14 cellular contexts compared by ENCODE assay signal in genomic region chr15:41777421-41777973, GRCh38. TPM values are rescaled to one million over a fixed set of nuclear protein-coding genes. Genes with fewer than 3 reads are reported as not detected.
DNase-seq lines count a peak whose midpoint lies in the region; ATAC-seq and TF ChIP-seq lines count a peak whose summit lies in the region.
"Had no signal": no experiment of that assay in that cellular context is flagged by ENCODE, and none has a peak within 500 bp of the region (broad histone marks: within the 10 kb centered on the region; RNA-seq: fewer than 3 reads in every experiment).

No MANE protein-coding gene starts in this region.

- DNase-seq in activated T-cell treated with anti-CD3 and anti-CD28 coated beads, Interleukin-2, amount 50 U/mL, for 72 hours: no peak
- no peak for DNase-seq in activated T-cell treated with anti-CD3 and anti-CD28 coated beads, Interleukin-2, amount 50 U/mL, for 4 hours
- DNase-seq in T-helper 17 cell: no peak
- peak in 1 of 2 donors; percentile 55 for DNase-seq in fibroblast of lung (ENCODE audit: low read depth in 2 of 2)
- no peak for DNase-seq in stimulated activated effector memory CD8-positive, alpha-beta T cell treated with anti-CD3 and anti-CD28 coated beads, Interleukin-12 subunit alpha, Interleukin-12 subunit beta, amount 100 ng/mL, for 72 hours (ENCODE audit: low spot score in 2 of 2)
- no peak for DNase-seq in lower leg skin (ENCODE audit: low spot score in 2 of 2)
- no peak for DNase-seq in effector memory CD8-positive, alpha-beta T cell
- DNase-seq: activated naive CD8-positive, alpha-beta T cell treated with anti-CD3 and anti-CD28 coated beads for 36 hours; NCI-H1048; NCI-H2227 treated with DMSO at 0.1 percent for 48 hours; pancreas; stimulated activated CD4-positive, alpha-beta T cell treated with anti-CD3 and anti-CD28 coated beads, Interleukin-12 subunit alpha, Interleukin-12 subunit beta, amount 100 ng/mL, for 4 hours had no signal

- H3K4me2 ChIP-seq in fibroblast of lung (ENCODE audit: extremely low read depth, insufficient read depth, low read length): peak overlapping the region; percentile 74

- H3K9me3 Mint-ChIP-seq in activated T-cell treated with anti-CD3 and anti-CD28 coated beads, Interleukin-2, amount 50 U/mL, for 72 hours: no peaks in the 10 kb centered on the region
- no peaks in the 10 kb centered on the region for H3K9me3 Mint-ChIP-seq in activated T-cell treated with anti-CD3 and anti-CD28 coated beads, Interleukin-2, amount 50 U/mL, for 4 hours
- no peaks in the 10 kb centered on the region for H3K9me3 Mint-ChIP-seq in stimulated activated effector memory CD8-positive, alpha-beta T cell treated with anti-CD3 and anti-CD28 coated beads, Interleukin-12 subunit alpha, Interleukin-12 subunit beta, amount 100 ng/mL, for 72 hours
- no peaks in the 10 kb centered on the region for H3K9me3 Mint-ChIP-seq in effector memory CD8-positive, alpha-beta T cell
- H3K9me3 Mint-ChIP-seq: activated naive CD8-positive, alpha-beta T cell treated with anti-CD3 and anti-CD28 coated beads for 36 hours had no signal

- peaks cover 66% of the 10 kb centered on the region for H3K4me1 Mint-ChIP-seq in activated T-cell treated with anti-CD3 and anti-CD28 coated beads, Interleukin-2, amount 50 U/mL, for 72 hours (ENCODE audit: low read depth)
- H3K4me1 Mint-ChIP-seq in activated T-cell treated with anti-CD3 and anti-CD28 coated beads, Interleukin-2, amount 50 U/mL, for 4 hours (ENCODE audit: low read depth): peaks cover 67% of the 10 kb centered on the region
- peaks cover 60% of the 10 kb centered on the region for H3K4me1 Mint-ChIP-seq in T-helper 17 cell
- H3K4me1 Mint-ChIP-seq in stimulated activated effector memory CD8-positive, alpha-beta T cell treated with anti-CD3 and anti-CD28 coated beads, Interleukin-12 subunit alpha, Interleukin-12 subunit beta, amount 100 ng/mL, for 72 hours: peaks cover 65% of the 10 kb centered on the region
- H3K4me1 Mint-ChIP-seq in effector memory CD8-positive, alpha-beta T cell (ENCODE audit: low read depth in 2 of 2): peaks cover 58 to 77% of the 10 kb centered on the region in 2 donors

- H3K27ac ChIP-seq in fibroblast of lung (ENCODE audit: insufficient read depth, low read length): peak overlapping the region; percentile 11
- H3K27ac ChIP-seq: pancreas had no signal

- peak overlapping the region in 1 of 4 experiments; percentile 31 for H3K4me3 ChIP-seq in fibroblast of lung (replicated peaks in 1 of 4; ENCODE audit: control extremely low read depth in 1 of 4, insufficient read depth in 1 of 4, low read depth in 3 of 4, low read length in 4 of 4)
- H3K4me3 ChIP-seq in lower leg skin (ENCODE audit: low read depth, poor library complexity, severe bottlenecking): no peak overlapping the region
- H3K4me3 ChIP-seq: pancreas had no signal

- peaks cover 45% of the 10 kb centered on the region for H3K79me2 ChIP-seq in fibroblast of lung (ENCODE audit: control insufficient read depth, insufficient read depth, low read length)

- H3K9ac ChIP-seq in fibroblast of lung (ENCODE audit: insufficient read depth, low read length): no peak overlapping the region

- no peaks in the 10 kb centered on the region for H3K27me3 ChIP-seq in fibroblast of lung (ENCODE audit: control insufficient read depth, insufficient read depth, low read length)
- H3K27me3 ChIP-seq: pancreas had no signal

- intact Hi-C loops in lower leg skin (cut with DNase I; ENCODE audit: low total_unique reads): no loop called here

- H2AFZ ChIP-seq in fibroblast of lung (ENCODE audit: low read length): no peak overlapping the region

- no peaks in the 10 kb centered on the region for H4K20me1 ChIP-seq in fibroblast of lung (ENCODE audit: control insufficient read depth, extremely low read depth, insufficient read depth, low read length)

- no peaks in the 10 kb centered on the region for H3K9me3 ChIP-seq in T-helper 17 cell (ENCODE audit: control insufficient read depth, low read length, poor library complexity, severe bottlenecking)
- no peaks in the 10 kb centered on the region for H3K9me3 ChIP-seq in fibroblast of lung (ENCODE audit: control insufficient read depth, insufficient read depth, low read depth, low read length)
- H3K9me3 ChIP-seq: pancreas had no signal

- no peaks in the 10 kb centered on the region for H3K36me3 Mint-ChIP-seq in activated T-cell treated with anti-CD3 and anti-CD28 coated beads, Interleukin-2, amount 50 U/mL, for 72 hours (ENCODE audit: insufficient read depth in 2 of 2)
- peaks cover 11% of the 10 kb centered on the region for H3K36me3 Mint-ChIP-seq in activated T-cell treated with anti-CD3 and anti-CD28 coated beads, Interleukin-2, amount 50 U/mL, for 4 hours (ENCODE audit: insufficient read depth)
- H3K36me3 Mint-ChIP-seq in T-helper 17 cell (ENCODE audit: low read depth): peaks cover 3% of the 10 kb centered on the region
- H3K36me3 Mint-ChIP-seq in stimulated activated effector memory CD8-positive, alpha-beta T cell treated with anti-CD3 and anti-CD28 coated beads, Interleukin-12 subunit alpha, Interleukin-12 subunit beta, amount 100 ng/mL, for 72 hours: peaks cover 16% of the 10 kb centered on the region
- H3K36me3 Mint-ChIP-seq in effector memory CD8-positive, alpha-beta T cell (ENCODE audit: insufficient read depth): peaks cover 16% of the 10 kb centered on the region

- H3K4me3 Mint-ChIP-seq in activated T-cell treated with anti-CD3 and anti-CD28 coated beads, Interleukin-2, amount 50 U/mL, for 72 hours: peak overlapping the region in 1 of 2 donors; percentile 17
- H3K4me3 Mint-ChIP-seq in activated T-cell treated with anti-CD3 and anti-CD28 coated beads, Interleukin-2, amount 50 U/mL, for 4 hours: no peak overlapping the region
- H3K4me3 Mint-ChIP-seq in T-helper 17 cell: no peak overlapping the region
- no peak overlapping the region for H3K4me3 Mint-ChIP-seq in stimulated activated effector memory CD8-positive, alpha-beta T cell treated with anti-CD3 and anti-CD28 coated beads, Interleukin-12 subunit alpha, Interleukin-12 subunit beta, amount 100 ng/mL, for 72 hours
- H3K4me3 Mint-ChIP-seq in effector memory CD8-positive, alpha-beta T cell: no peak overlapping the region
- H3K4me3 Mint-ChIP-seq: activated naive CD8-positive, alpha-beta T cell treated with anti-CD3 and anti-CD28 coated beads for 36 hours had no signal

- H3K36me3 ChIP-seq in fibroblast of lung (ENCODE audit: control insufficient read depth, insufficient read depth, low read length): no peaks in the 10 kb centered on the region
- H3K36me3 ChIP-seq: pancreas had no signal

- H3K27ac Mint-ChIP-seq in activated T-cell treated with anti-CD3 and anti-CD28 coated beads, Interleukin-2, amount 50 U/mL, for 72 hours: peak overlapping the region; percentile 89
- peak overlapping the region; percentile 82 for H3K27ac Mint-ChIP-seq in T-helper 17 cell
- H3K27ac Mint-ChIP-seq in stimulated activated effector memory CD8-positive, alpha-beta T cell treated with anti-CD3 and anti-CD28 coated beads, Interleukin-12 subunit alpha, Interleukin-12 subunit beta, amount 100 ng/mL, for 72 hours: peak overlapping the region; percentile 27
- peak overlapping the region in 1 of 2 donors; percentile 56 for H3K27ac Mint-ChIP-seq in effector memory CD8-positive, alpha-beta T cell

- peaks cover 26% of the 10 kb centered on the region for H3K4me1 ChIP-seq in fibroblast of lung (ENCODE audit: control insufficient read depth, extremely low read depth, insufficient read depth, low read length)

- no peaks in the 10 kb centered on the region for H3K27me3 Mint-ChIP-seq in activated T-cell treated with anti-CD3 and anti-CD28 coated beads, Interleukin-2, amount 50 U/mL, for 72 hours (ENCODE audit: low read depth)
- H3K27me3 Mint-ChIP-seq in activated T-cell treated with anti-CD3 and anti-CD28 coated beads, Interleukin-2, amount 50 U/mL, for 4 hours (ENCODE audit: low read depth): no peaks in the 10 kb centered on the region
- H3K27me3 Mint-ChIP-seq in T-helper 17 cell: no peaks in the 10 kb centered on the region
- H3K27me3 Mint-ChIP-seq in effector memory CD8-positive, alpha-beta T cell: no peaks in the 10 kb centered on the region
- H3K27me3 Mint-ChIP-seq: activated naive CD8-positive, alpha-beta T cell treated with anti-CD3 and anti-CD28 coated beads for 36 hours had no signal

- WGBS in lower leg skin, 2 donors: 57% methylated on average over 1 of the region's 1 CpG

- TF ChIP-seq CTCF in fibroblast of lung (conservative IDR thresholded peaks at IDR 0.05 in 1 of 2, IDR thresholded peaks at IDR 0.05 in 1 of 2; ENCODE audit: low read depth in 1 of 2, low read length in 2 of 2): no peak
- TF ChIP-seq CTCF in lower leg skin (IDR thresholded peaks at IDR 0.05): no peak

- no peak for ATAC-seq in activated T-cell treated with anti-CD3 and anti-CD28 coated beads, Interleukin-2, amount 50 U/mL, for 72 hours (replicated peaks in 1 of 2)
- no peak for ATAC-seq in activated T-cell treated with anti-CD3 and anti-CD28 coated beads, Interleukin-2, amount 50 U/mL, for 4 hours
- ATAC-seq in T-helper 17 cell (no peak), HG03457 (IDR thresholded peaks at IDR 0.05; ENCODE audit: unreplicated experiment) (no peak)
- ATAC-seq in stimulated activated effector memory CD8-positive, alpha-beta T cell treated with anti-CD3 and anti-CD28 coated beads, Interleukin-12 subunit alpha, Interleukin-12 subunit beta, amount 100 ng/mL, for 72 hours: no peak
- ATAC-seq in effector memory CD8-positive, alpha-beta T cell (replicated peaks): no peak
- ATAC-seq: HCT116, pancreas had no signal

- TF ChIP-seq POLR2A in lower leg skin (IDR thresholded peaks at IDR 0.05): no peak

RNA-seq across cellular contexts. Expression of gene MAPKBP1, which starts 3.2 kb away (rescaled TPM):
- 10 to 100 TPM; 16.0 to 17.7 TPM for total RNA-seq in activated T-cell treated with anti-CD3 and anti-CD28 coated beads, Interleukin-2, amount 50 U/mL, for 72 hours
- 10 to 100 TPM; 21.9 to 23.3 (median 22.5) TPM for total RNA-seq in activated T-cell treated with anti-CD3 and anti-CD28 coated beads, Interleukin-2, amount 50 U/mL, for 4 hours
- 10 to 100 TPM; 30.2 to 34.6 TPM for total RNA-seq in T-helper 17 cell
- 12.6 and 20.8 TPM in 2 replicates for total RNA-seq in fibroblast of lung
- 2.8 and 3.8 TPM in 2 replicates for polyA plus RNA-seq in fibroblast of lung
- polyA plus RNA-seq in fibroblast of lung (2012): 7.5 TPM in 2 replicates
- polyA minus RNA-seq in fibroblast of lung (ENCODE audit: low replicate concordance): 79.2 and 109 TPM in 2 replicates
- total RNA-seq in lower leg skin: 10 to 100 TPM; 35.3 to 64.4 (median 47.7) TPM

RNA-seq across cellular contexts. Expression of gene JMJD7, which starts 50.4 kb away (rescaled TPM):
- 10 to 100 TPM; 15.2 to 16.0 TPM for total RNA-seq in activated T-cell treated with anti-CD3 and anti-CD28 coated beads, Interleukin-2, amount 50 U/mL, for 72 hours
- 10 to 100 TPM in 1 of 3 donors, 1 to 10 TPM in 2; 8.4 to 11.7 (median 8.8) TPM for total RNA-seq in activated T-cell treated with anti-CD3 and anti-CD28 coated beads, Interleukin-2, amount 50 U/mL, for 4 hours
- total RNA-seq in T-helper 17 cell: 10 to 100 TPM; 26.7 to 35.6 TPM
- 3.6 and 4.0 TPM in 2 replicates for total RNA-seq in fibroblast of lung
- 2.2 and 4.8 TPM in 2 replicates for polyA plus RNA-seq in fibroblast of lung
- 3.7 and 7.7 TPM in 2 replicates for polyA plus RNA-seq in fibroblast of lung (2012)
- polyA minus RNA-seq in fibroblast of lung (ENCODE audit: low replicate concordance): 4.8 and 5.4 TPM in 2 replicates
- total RNA-seq in lower leg skin: 10 to 100 TPM; 40.7 to 61.6 (median 47.1) TPM
